In genomic region chr20:13265941-13266340, GRCh38 we compare ENCODE assay signal across 19 cellular contexts. TPM values are rescaled to one million over a fixed set of nuclear protein-coding genes. Genes with fewer than 3 reads are reported as not detected.
"Had no signal": no experiment of that assay in that cellular context is flagged by ENCODE, and none has a peak within 500 bp of the region (broad histone marks: within the 10 kb centered on the region; RNA-seq: fewer than 3 reads in every experiment).

No MANE protein-coding gene starts in this region.

- FAIRE-seq: frontal cortex, kidney had no signal

- H3K9me3 ChIP-seq: colonic mucosa, left ventricle myocardium inferior, thyroid gland had no signal

- H3K27ac ChIP-seq: brain microvascular endothelial cell, colonic mucosa, left ventricle myocardium inferior, thyroid gland had no signal

- H3K4me3 ChIP-seq: colonic mucosa, left ventricle myocardium inferior, thyroid gland had no signal

- H3K27me3 ChIP-seq: brain microvascular endothelial cell, colonic mucosa, thyroid gland had no signal

- ATAC-seq: activated T-cell treated with anti-CD3 and anti-CD28 coated beads, Interleukin-2, amount 50 U/mL, for 72 hours had no signal

- H3K36me3 ChIP-seq: brain microvascular endothelial cell, colonic mucosa, left ventricle myocardium inferior had no signal

- DNase-seq: activated CD4-positive, CD25-positive, alpha-beta regulatory T cell treated with anti-CD3 and anti-CD28 coated beads, Interleukin-2, amount 50 U/mL, for 72 hours; activated CD8-positive, alpha-beta memory T cell treated with anti-CD3 and anti-CD28 coated beads for 24 hours; activated CD8-positive, alpha-beta memory T cell treated with anti-CD3 and anti-CD28 coated beads, Interleukin-2, amount 50 U/mL, for 48 hours; activated effector memory CD4-positive, alpha-beta T cell treated with anti-CD3 and anti-CD28 coated beads, Interleukin-2, amount 50 U/mL, for 16 hours; activated naive CD4-positive, alpha-beta T cell treated with anti-CD3 and anti-CD28 coated beads, Interleukin-2, amount 50 U/mL, for 16 hours; activated T-cell treated with anti-CD3 and anti-CD28 coated beads, Interleukin-2, amount 50 U/mL, for 72 hours; aorta; brain microvascular endothelial cell; colonic mucosa; hypothalamus; kidney; left ventricle myocardium inferior; mammary epithelial cell; retina; stimulated activated naive CD4-positive, alpha-beta T cell treated with Interleukin-2 at 50 U/mL for 16 hours; T1000; thyroid gland had no signal

- H3K4me1 ChIP-seq: colonic mucosa, left ventricle myocardium inferior had no signal

RNA-seq across cellular contexts. Expression of gene ISM1, which starts 44.9 kb away (rescaled TPM):
- polyA plus RNA-seq: neural cell had no signal
